24 cellular contexts compared by ENCODE assay signal in genomic region chr2:115739574-115739973, GRCh38.
DNase-seq lines count a peak whose midpoint lies in the region; ATAC-seq and TF ChIP-seq lines count a peak whose summit lies in the region.
"Had no signal": no experiment of that assay in that cellular context is flagged by ENCODE, and none has a peak within 500 bp of the region (broad histone marks: within the 10 kb centered on the region; RNA-seq: fewer than 3 reads in every experiment).

No MANE protein-coding gene starts in this region.

- TF ChIP-seq CTCF in kidney epithelial cell (IDR thresholded peaks at IDR 0.05; ENCODE audit: insufficient read depth, low read length, poor library complexity, severe bottlenecking) (peak; percentile 35), adrenal gland (IDR thresholded peaks at IDR 0.05) (no peak), gastrocnemius medialis (IDR thresholded peaks at IDR 0.05 in 4 of 5, conservative IDR thresholded peaks at IDR 0.05 in 1 of 5) (no peak)

- no peaks in the 10 kb centered on the region for H3K9me3 ChIP-seq in SJCRH30 (replicated peaks)
- no peaks in the 10 kb centered on the region for H3K9me3 ChIP-seq in adrenal gland (replicated peaks in 1 of 3)
- no peaks in the 10 kb centered on the region for H3K9me3 ChIP-seq in gastrocnemius medialis

- ATAC-seq in gastrocnemius medialis: no peak
- ATAC-seq: activated CD4-positive, alpha-beta T cell treated with anti-CD3 and anti-CD28 coated beads for 36 hours; CD8-positive, alpha-beta T cell; left cardiac atrium; natural killer cell; PC-3; sciatic nerve; T-cell had no signal

- H3K4me1 ChIP-seq in SJCRH30: no peaks in the 10 kb centered on the region
- H3K4me1 ChIP-seq in adrenal gland (replicated peaks in 1 of 2): no peaks in the 10 kb centered on the region
- no peaks in the 10 kb centered on the region for H3K4me1 ChIP-seq in gastrocnemius medialis
- H3K4me1 ChIP-seq: parathyroid adenoma had no signal

- intact Hi-C loops in adrenal gland (cut with DNase I): no loop called here
- intact Hi-C loops in gastrocnemius medialis (cut with DNase I; ENCODE audit: low total_unique reads): no loop called here

- no peak overlapping the region for H3K27ac ChIP-seq in SJCRH30
- no peak overlapping the region for H3K27ac ChIP-seq in adrenal gland
- H3K27ac ChIP-seq in gastrocnemius medialis: no peak overlapping the region
- H3K27ac ChIP-seq: coronary artery, parathyroid adenoma had no signal

- in situ Hi-C loops in ACHN (cut with HindIII; ENCODE audit: low pct_ligation_motif_present, low pct_unique_long_range_greater_than_20kb, low sequenced_read_pairs) (no loop called here), gastrocnemius medialis (cut with MboI; ENCODE audit: low sequenced_read_pairs in 4 of 4) (no loop called here)

- TF ChIP-seq POLR2A in adrenal gland (IDR thresholded peaks at IDR 0.05) (no peak), gastrocnemius medialis (IDR thresholded peaks at IDR 0.05) (no peak)

- WGBS in adrenal gland, 4 donors: 88 to 94% (median 91%) methylated on average over 4 of the region's 4 CpGs

- H3K4me3 ChIP-seq in SJCRH30 (no peak overlapping the region), kidney epithelial cell (ENCODE audit: low read depth, low read length) (no peak overlapping the region), adrenal gland (no peak overlapping the region), gastrocnemius medialis (no peak overlapping the region)
- H3K4me3 ChIP-seq: coronary artery had no signal

- H3K27me3 ChIP-seq in SJCRH30: no peaks in the 10 kb centered on the region
- no peaks in the 10 kb centered on the region for H3K27me3 ChIP-seq in kidney epithelial cell (ENCODE audit: control insufficient read depth, insufficient read depth, low read length)
- no peaks in the 10 kb centered on the region for H3K27me3 ChIP-seq in adrenal gland
- no peaks in the 10 kb centered on the region for H3K27me3 ChIP-seq in gastrocnemius medialis

- DNase-seq in ACHN (peak; percentile 14), HT-29 (ENCODE audit: low spot score) (peak; percentile 16), SJCRH30 (peak; percentile 5 to 38), kidney epithelial cell (ENCODE audit: low read depth) (no peak), adrenal gland (no peak), gastrocnemius medialis (no peak), NCI-H2227 treated with DMSO at 0.1 percent for 48 hours (lab: John Stamatoyannopoulos, UW) (no peak)
- DNase-seq: activated CD4-positive, alpha-beta T cell treated with anti-CD3 and anti-CD28 coated beads for 36 hours; activated CD8-positive, alpha-beta memory T cell treated with anti-CD3 and anti-CD28 coated beads for 24 hours; activated naive CD4-positive, alpha-beta T cell; activated T-cell treated with anti-CD3 and anti-CD28 coated beads, Interleukin-2, amount 50 U/mL, for 24 hours; amniotic stem cell; CD8-positive, alpha-beta T cell; DMS79 treated with DMSO at 0.1 percent for 48 hours; Kasumi-1; left cardiac atrium; natural killer cell; NCI-H1105; NCI-H2081; PC-3; T-cell had no signal

- H3K36me3 ChIP-seq in SJCRH30: no peaks in the 10 kb centered on the region
- H3K36me3 ChIP-seq in kidney epithelial cell (ENCODE audit: control insufficient read depth, insufficient read depth, low read length): no peaks in the 10 kb centered on the region
- no peaks in the 10 kb centered on the region for H3K36me3 ChIP-seq in adrenal gland (replicated peaks in 1 of 2)
- H3K36me3 ChIP-seq in gastrocnemius medialis: no peaks in the 10 kb centered on the region

Comparison
In these comparisons a context has a peak if more than half of its experiments do, and no peak if none do; other contexts are left out.
1. DNase-seq: peak in ACHN (single experiment), HT-29 (single experiment) and SJCRH30 (2 of 2); none in kidney epithelial cell (single experiment), adrenal gland (0 of 7), gastrocnemius medialis (0 of 2) and NCI-H2227 treated with DMSO at 0.1 percent for 48 hours (single experiment).